ENCODE assay signal across 13 cellular contexts in the genomic region with DNA sequence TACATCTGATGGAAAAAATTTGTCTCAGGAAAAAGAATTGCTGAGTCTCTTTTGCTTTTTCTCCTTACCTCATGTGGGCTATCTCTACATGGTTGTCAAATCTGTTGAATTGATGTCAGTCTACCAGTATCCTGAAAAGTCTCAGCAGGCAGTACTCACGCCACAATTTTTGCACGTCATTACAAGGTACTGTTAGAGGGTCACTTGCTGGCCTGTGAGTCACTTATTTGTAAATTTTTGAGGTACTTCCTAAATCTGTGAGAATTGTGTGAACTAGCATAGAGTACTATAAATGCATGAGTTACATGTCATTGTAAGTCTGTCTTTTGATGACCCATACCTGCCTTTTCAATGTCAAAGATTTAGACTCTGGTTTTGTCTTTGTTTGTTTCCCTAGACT. TPM values are rescaled to one million over a fixed set of nuclear protein-coding genes. Genes with fewer than 3 reads are reported as not detected.
DNase-seq lines count a peak whose midpoint lies in the region; ATAC-seq and TF ChIP-seq lines count a peak whose summit lies in the region.
"Had no signal": no experiment of that assay in that cellular context is flagged by ENCODE, and none has a peak within 500 bp of the region (broad histone marks: within the 10 kb centered on the region; RNA-seq: fewer than 3 reads in every experiment).

No MANE protein-coding gene starts in this region.

- peak overlapping the region; percentile 55 for H3K27ac ChIP-seq in CD4-positive, CD25-positive, alpha-beta regulatory T cell (ENCODE audit: insufficient read depth, low read length, poor library complexity, severe bottlenecking)
- H3K27ac ChIP-seq in left lung (peak overlapping the region in 1 of 2 donors; percentile 77), uterus (no peak overlapping the region)
- H3K27ac ChIP-seq: psoas muscle had no signal

- TF ChIP-seq CTCF in left lung (IDR thresholded peaks at IDR 0.05) (no peak), uterus (IDR thresholded peaks at IDR 0.05) (no peak)

- peak overlapping the region; percentile 40 for H3K4me3 ChIP-seq in CD4-positive, CD25-positive, alpha-beta regulatory T cell (ENCODE audit: low read depth, low read length)
- H3K4me3 ChIP-seq in left lung (no peak overlapping the region), uterus (no peak overlapping the region)
- H3K4me3 ChIP-seq: psoas muscle, upper lobe of left lung had no signal

- H3K4me3 Mint-ChIP-seq in CD4-positive, CD25-positive, alpha-beta regulatory T cell, result peak overlapping the region in 1 of 4 donors; percentile 7

- H3K36me3 Mint-ChIP-seq in CD4-positive, CD25-positive, alpha-beta regulatory T cell, result peaks cover 21% of the 10 kb centered on the region

- intact Hi-C loops in left lung (cut with DNase I) (no loop called here), uterus (cut with DNase I; ENCODE audit: low total_unique reads) (no loop called here)

- no peaks in the 10 kb centered on the region for H3K27me3 Mint-ChIP-seq in CD4-positive, CD25-positive, alpha-beta regulatory T cell

- H3K9me3 Mint-ChIP-seq in CD4-positive, CD25-positive, alpha-beta regulatory T cell, result no peaks in the 10 kb centered on the region

- no peak for TF ChIP-seq POLR2A in uterus (IDR thresholded peaks at IDR 0.05)

- no peak for DNase-seq in CD4-positive, CD25-positive, alpha-beta regulatory T cell
- DNase-seq in NOMO-1 treated with DMSO at 0.1 percent for 48 hours (lab: John Stamatoyannopoulos, UW; ENCODE audit: unreplicated experiment) (peak; percentile 89), left lung (no peak), uterus (no peak), NCI-H774 (lab: John Stamatoyannopoulos, UW) (no peak), NCI-H524 treated with DMSO at 0.1 percent for 48 hours (lab: John Stamatoyannopoulos, UW) (no peak)
- DNase-seq: activated CD8-positive, alpha-beta memory T cell treated with anti-CD3 and anti-CD28 coated beads, Interleukin-2, amount 50 U/mL, for 48 hours; DMS79 treated with DMSO at 0.1 percent for 48 hours; glutamatergic neuron; psoas muscle; upper lobe of left lung had no signal

- peaks cover 18% of the 10 kb centered on the region for H3K4me1 ChIP-seq in CD4-positive, CD25-positive, alpha-beta regulatory T cell (ENCODE audit: control insufficient read depth, insufficient read depth, low read length, poor library complexity, severe bottlenecking)
- H3K4me1 ChIP-seq in left lung (peaks cover 3 to 21% of the 10 kb centered on the region in 2 donors), uterus (no peaks in the 10 kb centered on the region)
- H3K4me1 ChIP-seq: psoas muscle had no signal

- H3K36me3 ChIP-seq in CD4-positive, CD25-positive, alpha-beta regulatory T cell (ENCODE audit: control insufficient read depth, insufficient read depth, low read length), result peaks cover 26% of the 10 kb centered on the region
- H3K36me3 ChIP-seq in left lung, result peaks cover 0 to 57% of the 10 kb centered on the region in 2 donors
- peaks cover 0 to 2% of the 10 kb centered on the region in 2 donors for H3K36me3 ChIP-seq in uterus

- H3K27ac Mint-ChIP-seq in CD4-positive, CD25-positive, alpha-beta regulatory T cell, result peak overlapping the region in 1 of 3 donors; percentile 47

- peaks cover 0 to 21% (median 12%) of the 10 kb centered on the region in 4 donors for H3K4me1 Mint-ChIP-seq in CD4-positive, CD25-positive, alpha-beta regulatory T cell

- ATAC-seq in CD4-positive, CD25-positive, alpha-beta regulatory T cell (ENCODE audit: low read depth in 2 of 2), result no peak
- peak; percentile 13 for ATAC-seq in GM21528 (IDR thresholded peaks at IDR 0.05; ENCODE audit: low FRiP score, unreplicated experiment)
- ATAC-seq in left lung, result peak; percentile 48
- ATAC-seq in GM21619 (IDR thresholded peaks at IDR 0.05; ENCODE audit: unreplicated experiment), result no peak

- H3K27me3 ChIP-seq in CD4-positive, CD25-positive, alpha-beta regulatory T cell (ENCODE audit: control insufficient read depth, insufficient read depth, low read length), result no peaks in the 10 kb centered on the region
- H3K27me3 ChIP-seq in left lung, result no peaks in the 10 kb centered on the region
- no peaks in the 10 kb centered on the region for H3K27me3 ChIP-seq in uterus
- H3K27me3 ChIP-seq: upper lobe of left lung had no signal

- no peaks in the 10 kb centered on the region for H3K9me3 ChIP-seq in CD4-positive, CD25-positive, alpha-beta regulatory T cell (ENCODE audit: control insufficient read depth in 2 of 2, low read length in 2 of 2)
- H3K9me3 ChIP-seq in left lung (no peaks in the 10 kb centered on the region), uterus (no peaks in the 10 kb centered on the region)
- H3K9me3 ChIP-seq: psoas muscle, upper lobe of left lung had no signal

RNA-seq across cellular contexts. Expression of a gene that starts 15.9 kb away (rescaled TPM):
- total RNA-seq in CD4-positive, CD25-positive, alpha-beta regulatory T cell, result 21.9 TPM
- polyA plus RNA-seq in CD4-positive, CD25-positive, alpha-beta regulatory T cell, result 10 to 100 TPM; 35.5 to 42.7 (median 37.5) TPM
- total RNA-seq in left lung (10 to 100 TPM; 26.2 to 28.7 TPM), uterus (10 to 100 TPM; 16.5 to 75.6 (median 31.7) TPM)

RNA-seq across cellular contexts. Expression of a gene that starts 59.0 kb away (rescaled TPM):
- total RNA-seq in CD4-positive, CD25-positive, alpha-beta regulatory T cell, result 9.8 TPM
- 10 to 100 TPM; 14.9 to 18.9 (median 17.8) TPM for polyA plus RNA-seq in CD4-positive, CD25-positive, alpha-beta regulatory T cell
- total RNA-seq in left lung (10 to 100 TPM; 27.5 to 32.9 TPM), uterus (10 to 100 TPM; 21.5 to 80.1 (median 38.0) TPM)

Comparison
In these comparisons a context has a peak if more than half of its experiments do, and no peak if none do; other contexts are left out.
1. ATAC-seq: peak in GM21528 (single experiment) and left lung (single experiment); none in CD4-positive, CD25-positive, alpha-beta regulatory T cell (0 of 2) and GM21619 (single experiment).